ENCODE assay signal across 32 cellular contexts in the genomic region with DNA sequence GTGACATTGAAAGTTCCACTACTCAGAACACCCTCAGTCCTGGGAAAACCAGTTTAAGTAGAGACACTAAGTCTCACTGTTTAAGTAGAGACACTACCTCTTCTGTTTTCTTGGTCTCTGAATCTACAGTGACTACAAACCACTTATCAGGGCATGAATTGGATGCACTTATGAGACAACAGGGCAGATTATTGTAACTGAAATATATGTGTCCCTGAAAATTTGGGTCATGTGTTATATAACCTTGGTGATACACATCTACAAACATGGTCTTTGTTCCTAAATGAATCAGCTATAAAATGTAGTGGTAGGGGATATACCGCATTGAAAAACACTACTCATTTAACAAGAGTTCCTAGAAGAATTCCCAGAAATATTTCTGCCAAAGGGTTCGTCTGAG. TPM values are rescaled to one million over a fixed set of nuclear protein-coding genes. Genes with fewer than 3 reads are reported as not detected.
"Had no signal": no experiment of that assay in that cellular context is flagged by ENCODE, and none has a peak within 500 bp of the region (broad histone marks: within the 10 kb centered on the region; RNA-seq: fewer than 3 reads in every experiment).

No MANE protein-coding gene starts in this region.

- H3K27me3 ChIP-seq: body of pancreas, breast epithelium had no signal

- H3K36me3 ChIP-seq: breast epithelium had no signal

- ATAC-seq: activated CD8-positive, alpha-beta T cell treated with anti-CD3 and anti-CD28 coated beads for 36 hours; activated T-cell treated with anti-CD3 and anti-CD28 coated beads, Interleukin-2, amount 50 U/mL, for 72 hours; activated T-helper 17 cell treated with anti-CD3 and anti-CD28 coated beads, Interleukin-2, amount 50 U/mL, for 72 hours; body of pancreas; K562 had no signal

- H3K4me3 ChIP-seq: body of pancreas, breast epithelium, K562 had no signal

- DNase-seq: activated CD4-positive, alpha-beta T cell treated with anti-CD3 and anti-CD28 coated beads for 1 hour; activated CD4-positive, alpha-beta T cell treated with anti-CD3 and anti-CD28 coated beads, Interleukin-2, amount 10 ng/mL, durations not matched to agents 24 days and 14 days; activated CD4-positive, alpha-beta T cell treated with anti-CD3 and anti-CD28 coated beads, Interleukin-2, amount 50 U/mL, for 4 hours; activated CD4-positive, CD25-positive, alpha-beta regulatory T cell; activated CD8-positive, alpha-beta T cell treated with anti-CD3 and anti-CD28 coated beads for 36 hours; activated effector memory CD4-positive, alpha-beta T cell treated with anti-CD3 and anti-CD28 coated beads, Interleukin-2, amount 50 U/mL, for 16 hours; activated naive CD4-positive, alpha-beta T cell; activated naive CD4-positive, alpha-beta T cell treated with anti-CD3 and anti-CD28 coated beads, Interleukin-2, amount 50 U/mL, for 16 hours; activated naive CD8-positive, alpha-beta T cell treated with anti-CD3 and anti-CD28 coated beads for 36 hours; activated T-cell treated with anti-CD3 and anti-CD28 coated beads, Interleukin-2, amount 50 U/mL, for 1 hour; activated T-cell treated with anti-CD3 and anti-CD28 coated beads, Interleukin-2, amount 50 U/mL, for 72 hours; amygdala; body of pancreas; NCI-H1105; NCI-H1417 treated with DMSO at 0.1 percent for 48 hours; NCI-H1694; NCI-H1930; NCI-H2081 treated with DMSO at 0.1 percent for 48 hours; NCI-H226; NCI-H524 treated with DMSO at 0.1 percent for 48 hours; NK-92 treated with Interleukin-12 subunit alpha and Interleukin-12 subunit beta, amount 100 ng/mL, for 24 hours; RPMI8226; SIG-M5; SW 1271; T1000; WERI-Rb-1 had no signal

- H3K9me3 ChIP-seq: body of pancreas, breast epithelium had no signal

- H3K4me1 ChIP-seq: breast epithelium had no signal

- FAIRE-seq: astrocyte, K562 had no signal

- H3K27ac ChIP-seq: body of pancreas, WERI-Rb-1 had no signal

RNA-seq across cellular contexts. Expression of a gene that starts 55.7 kb away (rescaled TPM):
- total RNA-seq: activated CD4-positive, alpha-beta T cell treated with anti-CD3 and anti-CD28 coated beads, Interleukin-2, amount 10 ng/mL, durations not matched to agents 24 days and 14 days; activated T-helper 17 cell treated with anti-CD3 and anti-CD28 coated beads, Interleukin-2, amount 50 U/mL, for 72 hours; K562; OCI-LY7; T-helper 2 cell treated with Interferon-gamma antibody and Interleukin-4, amounts not matched to agents 100 ng/mL and 5 ng/mL, for 36 hours had no signal
